Comparison of ENCODE assay signal across 17 cellular contexts in genomic region chrX:31500920-31501319, GRCh38.
DNase-seq lines count a peak whose midpoint lies in the region; ATAC-seq and TF ChIP-seq lines count a peak whose summit lies in the region.
"Had no signal": no experiment of that assay in that cellular context is flagged by ENCODE, and none has a peak within 500 bp of the region (broad histone marks: within the 10 kb centered on the region; RNA-seq: fewer than 3 reads in every experiment).

No MANE protein-coding gene starts in this region.

- no peaks in the 10 kb centered on the region for H3K27me3 ChIP-seq in OCI-LY3 (ENCODE audit: low read depth, low read length)
- H3K27me3 ChIP-seq in PC-3 (ENCODE audit: low read length): no peaks in the 10 kb centered on the region
- H3K27me3 ChIP-seq: BE2C, body of pancreas, Peyer's patch, sigmoid colon had no signal

- intact Hi-C loops in PC-3 (cut with micrococcal nuclease): no loop called here

- CTCF ChIA-PET in PC-3 (lab: Charles Lee): no interaction called here

- H3K36me3 ChIP-seq in OCI-LY3 (replicated peaks; ENCODE audit: low read depth, low read length) (no peaks in the 10 kb centered on the region), PC-3 (ENCODE audit: low read depth, low read length) (no peaks in the 10 kb centered on the region)
- H3K36me3 ChIP-seq: BE2C, Peyer's patch, sigmoid colon had no signal

- H3K79me2 ChIP-seq in OCI-LY3 (ENCODE audit: low read length) (no peaks in the 10 kb centered on the region), PC-3 (ENCODE audit: low read length) (no peaks in the 10 kb centered on the region)

- no peaks in the 10 kb centered on the region for H3K27me3 Mint-ChIP-seq in T-helper 2 cell treated with Interferon-gamma antibody and Interleukin-4, amounts not matched to agents 5 μg/mL and 100 μg/mL, for 36 hours (ENCODE audit: low read depth)
- H3K27me3 Mint-ChIP-seq: activated CD4-positive, alpha-beta memory T cell treated with anti-CD3 and anti-CD28 coated beads, Interleukin-2, amount 10 ng/mL, durations not matched to agents 7 days and 5 days had no signal

- DNase-seq in Caki2 (ENCODE audit: low read depth) (peak; percentile 4), HCEC 1CT (peak; percentile 13), epithelial cell of esophagus (ENCODE audit: low read depth) (peak; percentile 4), PC-3 (no peak), coronary artery (ENCODE audit: low spot score) (no peak)
- DNase-seq in T-helper 2 cell treated with Interferon-gamma antibody and Interleukin-4, amounts not matched to agents 5 μg/mL and 100 μg/mL, for 36 hours (ENCODE audit: low spot score): no peak
- DNase-seq in effector CD8-positive, alpha-beta T cell (lab: John Stamatoyannopoulos, UW): no peak
- DNase-seq: activated CD4-positive, alpha-beta memory T cell treated with anti-CD3 and anti-CD28 coated beads, Interleukin-2, amount 10 ng/mL, durations not matched to agents 7 days and 5 days; BE2C; body of pancreas; DND-41; NCI-H2171; Peyer's patch; sigmoid colon had no signal

- in situ Hi-C loops in Caki2 (cut with HindIII; ENCODE audit: low pct_unique_long_range_greater_than_20kb, low sequenced_read_pairs): no loop called here

- H3K27ac Mint-ChIP-seq in T-helper 2 cell treated with Interferon-gamma antibody and Interleukin-4, amounts not matched to agents 5 μg/mL and 100 μg/mL, for 36 hours: no peak overlapping the region
- H3K27ac Mint-ChIP-seq: activated CD4-positive, alpha-beta memory T cell treated with anti-CD3 and anti-CD28 coated beads, Interleukin-2, amount 10 ng/mL, durations not matched to agents 7 days and 5 days; activated T-helper 2 cell treated with anti-CD3 and anti-CD28 coated beads, Interferon-gamma antibody, Interleukin-2, Interleukin-4, amounts not matched to agents 10 μg/mL and 5 μg/mL and 100 μg/mL, durations not matched to agents 14 hours and 24 hours and 36 hours had no signal

- no peak for ATAC-seq in PC-3
- ATAC-seq: body of pancreas had no signal

- H3K4me1 Mint-ChIP-seq in T-helper 2 cell treated with Interferon-gamma antibody and Interleukin-4, amounts not matched to agents 5 μg/mL and 100 μg/mL, for 36 hours (ENCODE audit: low read depth): no peaks in the 10 kb centered on the region
- H3K4me1 Mint-ChIP-seq: activated CD4-positive, alpha-beta memory T cell treated with anti-CD3 and anti-CD28 coated beads, Interleukin-2, amount 10 ng/mL, durations not matched to agents 7 days and 5 days had no signal

- H3K4me2 ChIP-seq in OCI-LY3 (ENCODE audit: low read length) (no peak overlapping the region), PC-3 (ENCODE audit: low read length) (no peak overlapping the region)
- H3K4me2 ChIP-seq: KMS-11 had no signal

- no peaks in the 10 kb centered on the region for H3K9me3 Mint-ChIP-seq in T-helper 2 cell treated with Interferon-gamma antibody and Interleukin-4, amounts not matched to agents 5 μg/mL and 100 μg/mL, for 36 hours
- H3K9me3 Mint-ChIP-seq: activated CD4-positive, alpha-beta memory T cell treated with anti-CD3 and anti-CD28 coated beads, Interleukin-2, amount 10 ng/mL, durations not matched to agents 7 days and 5 days; activated T-helper 2 cell treated with anti-CD3 and anti-CD28 coated beads, Interferon-gamma antibody, Interleukin-2, Interleukin-4, amounts not matched to agents 10 μg/mL and 5 μg/mL and 100 μg/mL, durations not matched to agents 14 hours and 24 hours and 36 hours had no signal

- H3K9me3 ChIP-seq in OCI-LY3 (ENCODE audit: insufficient read depth, low read length): no peaks in the 10 kb centered on the region
- H3K9me3 ChIP-seq in PC-3 (ENCODE audit: low read length): no peaks in the 10 kb centered on the region
- H3K9me3 ChIP-seq: BE2C, body of pancreas, Peyer's patch, sigmoid colon had no signal

- H3K4me1 ChIP-seq in OCI-LY3 (ENCODE audit: low read length) (peaks cover 28% of the 10 kb centered on the region), PC-3 (ENCODE audit: insufficient read depth, low read length) (no peaks in the 10 kb centered on the region)
- H3K4me1 ChIP-seq: BE2C, body of pancreas, Peyer's patch, sigmoid colon had no signal

- no TSS peak for BruUV-seq in PC-3 (replicated peaks; lab: Mats Ljungman, UMichigan)

- POLR2A ChIA-PET in PC-3 (lab: Charles Lee; ENCODE audit: unreplicated experiment): no interaction called here

- no peak overlapping the region for H3K4me3 ChIP-seq in OCI-LY3 (ENCODE audit: low read length)
- H3K4me3 ChIP-seq in epithelial cell of esophagus (ENCODE audit: low read length): no peak overlapping the region
- H3K4me3 ChIP-seq in PC-3 (ENCODE audit: low read length): no peak overlapping the region
- H3K4me3 ChIP-seq in coronary artery: no peak overlapping the region
- H3K4me3 ChIP-seq: body of pancreas, Peyer's patch, sigmoid colon had no signal

- no peak overlapping the region; the same call in 1 of the 2 replicates for H3K27ac ChIP-seq in OCI-LY3 (ENCODE audit: low read length)
- H3K27ac ChIP-seq in PC-3 (ENCODE audit: low read length): no peak overlapping the region
- H3K27ac ChIP-seq in coronary artery: no peak overlapping the region
- H3K27ac ChIP-seq: body of pancreas, KMS-11, Peyer's patch, sigmoid colon had no signal

- H2AFZ ChIP-seq in OCI-LY3 (ENCODE audit: low read depth, low read length) (peak overlapping the region; percentile 23; the same call in 1 of the 2 replicates), PC-3 (ENCODE audit: low read length) (no peak overlapping the region)

- no peaks in the 10 kb centered on the region for H3K9me2 ChIP-seq in PC-3 (replicated peaks; ENCODE audit: low read length)

- H4K20me1 ChIP-seq in OCI-LY3 (ENCODE audit: insufficient read depth, low read length) (no peaks in the 10 kb centered on the region), PC-3 (ENCODE audit: low read length) (no peaks in the 10 kb centered on the region)

- no peak overlapping the region for H3K9ac ChIP-seq in OCI-LY3 (ENCODE audit: low read length)
- no peak overlapping the region for H3K9ac ChIP-seq in PC-3 (ENCODE audit: low read length)
- H3K9ac ChIP-seq: KMS-11 had no signal

- TF ChIP-seq CTCF in OCI-LY3 (IDR thresholded peaks at IDR 0.05; ENCODE audit: low read depth, low read length) (no peak), epithelial cell of esophagus (IDR thresholded peaks at IDR 0.05; ENCODE audit: insufficient read depth, low read depth, low read length, missing control alignments) (no peak), PC-3 (conservative IDR thresholded peaks at IDR 0.05; ENCODE audit: low read depth, low read length) (no peak), coronary artery (IDR thresholded peaks at IDR 0.05) (no peak)

- no peak overlapping the region for H3K4me3 Mint-ChIP-seq in T-helper 2 cell treated with Interferon-gamma antibody and Interleukin-4, amounts not matched to agents 5 μg/mL and 100 μg/mL, for 36 hours
- H3K4me3 Mint-ChIP-seq: activated CD4-positive, alpha-beta memory T cell treated with anti-CD3 and anti-CD28 coated beads, Interleukin-2, amount 10 ng/mL, durations not matched to agents 7 days and 5 days had no signal

- H3F3A ChIP-seq in PC-3 (ENCODE audit: low read length, unreplicated experiment): no peaks in the 10 kb centered on the region

- H3K36me3 Mint-ChIP-seq in T-helper 2 cell treated with Interferon-gamma antibody and Interleukin-4, amounts not matched to agents 5 μg/mL and 100 μg/mL, for 36 hours (ENCODE audit: low read depth): no peaks in the 10 kb centered on the region

Comparison
In these comparisons a context has a peak if more than half of its experiments do, and no peak if none do; other contexts are left out.
1. DNase-seq: peak in Caki2 (single experiment), HCEC 1CT (single experiment) and epithelial cell of esophagus (single experiment); none in PC-3 (single experiment), T-helper 2 cell treated with Interferon-gamma antibody and Interleukin-4, amounts not matched to agents 5 μg/mL and 100 μg/mL, for 36 hours (single experiment), effector CD8-positive, alpha-beta T cell (single experiment) and coronary artery (single experiment).